Comparison of ENCODE assay signal across 1 cellular context in genomic region chr15:80058851-80059785, GRCh38.
TF ChIP-seq lines count a peak whose summit lies in the region.

Gene ZFAND6, plus strand, starts transcription at chr15:80059676. Its CDS starts 60,669 bp downstream, at chr15:80120345.

TF ChIP-seq in HepG2, 621 proteins besides CTCF, POLR2A, EP300 and RAD21 (continued from another document and continues in another):
- TF ChIP-seq TFAP4 (IDR thresholded peaks at IDR 0.05; ENCODE audit: borderline replicate concordance, low read depth) (no peak), ZNF570 (CRISPR knock-in tag; IDR thresholded peaks at IDR 0.05; ENCODE audit: borderline replicate concordance) (no peak), ZNF768 (CRISPR knock-in tag; IDR thresholded peaks at IDR 0.05) (no peak), ZBTB1 (CRISPR knock-in tag; IDR thresholded peaks at IDR 0.05; ENCODE audit: borderline replicate concordance) (no peak), NFRKB (IDR thresholded peaks at IDR 0.05) (no peak), NR0B2 (CRISPR knock-in tag; IDR thresholded peaks at IDR 0.05) (no peak), ZNF644 (CRISPR knock-in tag; IDR thresholded peaks at IDR 0.05; ENCODE audit: low read depth) (no peak), AKAP8 (CRISPR knock-in tag; IDR thresholded peaks at IDR 0.05) (no peak), ZNF343 (CRISPR knock-in tag; IDR thresholded peaks at IDR 0.05) (peak; percentile 63; the same call in 1 of the 2 replicates), MED1 (CRISPR knock-in tag; IDR thresholded peaks at IDR 0.05) (0 out of 2 replicates have a peak, but pooled peaks have one; percentile 23), ZNF274 (CRISPR knock-in tag; IDR thresholded peaks at IDR 0.05) (peak; percentile 65; the same call in 1 of the 2 replicates), HOXA9 (CRISPR knock-in tag; IDR thresholded peaks at IDR 0.05; ENCODE audit: borderline replicate concordance) (0 out of 2 replicates have a peak, but pooled peaks have one; percentile 53), MLLT10 (CRISPR knock-in tag; IDR thresholded peaks at IDR 0.05) (no peak), AGO1 (IDR thresholded peaks at IDR 0.05; ENCODE audit: low read depth, low read length, poor library complexity, severe bottlenecking) (no peak), ZSCAN22 (CRISPR knock-in tag; IDR thresholded peaks at IDR 0.05) (no peak), ZNF841 (CRISPR knock-in tag; IDR thresholded peaks at IDR 0.05; ENCODE audit: borderline replicate concordance) (no peak), ZNF567 (CRISPR knock-in tag; IDR thresholded peaks at IDR 0.05; ENCODE audit: borderline replicate concordance) (0 out of 2 replicates have a peak, but pooled peaks have one; percentile 58), NFE2L2 (IDR thresholded peaks at IDR 0.05; ENCODE audit: low read length) (no peak), ZNF10 (CRISPR knock-in tag; IDR thresholded peaks at IDR 0.05; ENCODE audit: borderline replicate concordance, low read depth) (no peak), ZNF709 (CRISPR knock-in tag; IDR thresholded peaks at IDR 0.05) (no peak), FOSL2 (CRISPR knock-in tag; IDR thresholded peaks at IDR 0.05) (no peak; the same call in 1 of the 2 replicates), CBX5 (CRISPR knock-in tag; IDR thresholded peaks at IDR 0.05; ENCODE audit: borderline replicate concordance) (no peak; the same call in 1 of the 2 replicates), PCBP2 (optimal IDR thresholded peaks at IDR 0.05; ENCODE audit: low read depth, low read length, poor library complexity, severe bottlenecking) (no peak), SOX5 (CRISPR knock-in tag; IDR thresholded peaks at IDR 0.05; ENCODE audit: borderline replicate concordance) (0 out of 2 replicates have a peak, but pooled peaks have one; percentile 4), SMARCE1 (IDR thresholded peaks at IDR 0.05; ENCODE audit: borderline replicate concordance) (no peak), MAFF (IDR thresholded peaks at IDR 0.05; ENCODE audit: low read depth, low read length) (no peak), ZNF121 (CRISPR knock-in tag; IDR thresholded peaks at IDR 0.05) (no peak), RELA (CRISPR knock-in tag; IDR thresholded peaks at IDR 0.05) (no peak), ZNF746 (CRISPR knock-in tag; IDR thresholded peaks at IDR 0.05) (no peak), DMAP1 (CRISPR knock-in tag; IDR thresholded peaks at IDR 0.05) (peak; percentile 51; the same call in 1 of the 2 replicates), PLRG1 (conservative IDR thresholded peaks at IDR 0.05) (no peak), ZNF839 (CRISPR knock-in tag; IDR thresholded peaks at IDR 0.05; ENCODE audit: borderline replicate concordance) (no peak), ZNF772 (CRISPR knock-in tag; IDR thresholded peaks at IDR 0.05) (no peak), HNF4A (CRISPR knock-in tag; IDR thresholded peaks at IDR 0.05) (peak; percentile 84)
- TF ChIP-seq, protein P1, sequence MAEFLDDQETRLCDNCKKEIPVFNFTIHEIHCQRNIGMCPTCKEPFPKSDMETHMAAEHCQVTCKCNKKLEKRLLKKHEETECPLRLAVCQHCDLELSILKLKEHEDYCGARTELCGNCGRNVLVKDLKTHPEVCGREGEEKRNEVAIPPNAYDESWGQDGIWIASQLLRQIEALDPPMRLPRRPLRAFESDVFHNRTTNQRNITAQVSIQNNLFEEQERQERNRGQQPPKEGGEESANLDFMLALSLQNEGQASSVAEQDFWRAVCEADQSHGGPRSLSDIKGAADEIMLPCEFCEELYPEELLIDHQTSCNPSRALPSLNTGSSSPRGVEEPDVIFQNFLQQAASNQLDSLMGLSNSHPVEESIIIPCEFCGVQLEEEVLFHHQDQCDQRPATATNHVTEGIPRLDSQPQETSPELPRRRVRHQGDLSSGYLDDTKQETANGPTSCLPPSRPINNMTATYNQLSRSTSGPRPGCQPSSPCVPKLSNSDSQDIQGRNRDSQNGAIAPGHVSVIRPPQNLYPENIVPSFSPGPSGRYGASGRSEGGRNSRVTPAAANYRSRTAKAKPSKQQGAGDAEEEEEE (CRISPR knock-in tag; IDR thresholded peaks at IDR 0.05; ENCODE audit: borderline replicate concordance): no peak
- TF ChIP-seq, protein P2, sequence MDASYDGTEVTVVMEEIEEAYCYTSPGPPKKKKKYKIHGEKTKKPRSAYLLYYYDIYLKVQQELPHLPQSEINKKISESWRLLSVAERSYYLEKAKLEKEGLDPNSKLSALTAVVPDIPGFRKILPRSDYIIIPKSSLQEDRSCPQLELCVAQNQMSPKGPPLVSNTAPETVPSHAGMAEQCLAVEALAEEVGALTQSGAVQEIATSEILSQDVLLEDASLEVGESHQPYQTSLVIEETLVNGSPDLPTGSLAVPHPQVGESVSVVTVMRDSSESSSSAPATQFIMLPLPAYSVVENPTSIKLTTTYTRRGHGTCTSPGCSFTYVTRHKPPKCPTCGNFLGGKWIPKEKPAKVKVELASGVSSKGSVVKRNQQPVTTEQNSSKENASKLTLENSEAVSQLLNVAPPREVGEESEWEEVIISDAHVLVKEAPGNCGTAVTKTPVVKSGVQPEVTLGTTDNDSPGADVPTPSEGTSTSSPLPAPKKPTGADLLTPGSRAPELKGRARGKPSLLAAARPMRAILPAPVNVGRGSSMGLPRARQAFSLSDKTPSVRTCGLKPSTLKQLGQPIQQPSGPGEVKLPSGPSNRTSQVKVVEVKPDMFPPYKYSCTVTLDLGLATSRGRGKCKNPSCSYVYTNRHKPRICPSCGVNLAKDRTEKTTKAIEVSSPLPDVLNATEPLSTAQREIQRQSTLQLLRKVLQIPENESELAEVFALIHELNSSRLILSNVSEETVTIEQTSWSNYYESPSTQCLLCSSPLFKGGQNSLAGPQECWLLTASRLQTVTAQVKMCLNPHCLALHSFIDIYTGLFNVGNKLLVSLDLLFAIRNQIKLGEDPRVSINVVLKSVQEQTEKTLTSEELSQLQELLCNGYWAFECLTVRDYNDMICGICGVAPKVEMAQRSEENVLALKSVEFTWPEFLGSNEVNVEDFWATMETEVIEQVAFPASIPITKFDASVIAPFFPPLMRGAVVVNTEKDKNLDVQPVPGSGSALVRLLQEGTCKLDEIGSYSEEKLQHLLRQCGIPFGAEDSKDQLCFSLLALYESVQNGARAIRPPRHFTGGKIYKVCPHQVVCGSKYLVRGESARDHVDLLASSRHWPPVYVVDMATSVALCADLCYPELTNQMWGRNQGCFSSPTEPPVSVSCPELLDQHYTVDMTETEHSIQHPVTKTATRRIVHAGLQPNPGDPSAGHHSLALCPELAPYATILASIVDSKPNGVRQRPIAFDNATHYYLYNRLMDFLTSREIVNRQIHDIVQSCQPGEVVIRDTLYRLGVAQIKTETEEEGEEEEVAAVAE (CRISPR knock-in tag; IDR thresholded peaks at IDR 0.05; ENCODE audit: borderline replicate concordance): no peak
- TF ChIP-seq, protein P3, sequence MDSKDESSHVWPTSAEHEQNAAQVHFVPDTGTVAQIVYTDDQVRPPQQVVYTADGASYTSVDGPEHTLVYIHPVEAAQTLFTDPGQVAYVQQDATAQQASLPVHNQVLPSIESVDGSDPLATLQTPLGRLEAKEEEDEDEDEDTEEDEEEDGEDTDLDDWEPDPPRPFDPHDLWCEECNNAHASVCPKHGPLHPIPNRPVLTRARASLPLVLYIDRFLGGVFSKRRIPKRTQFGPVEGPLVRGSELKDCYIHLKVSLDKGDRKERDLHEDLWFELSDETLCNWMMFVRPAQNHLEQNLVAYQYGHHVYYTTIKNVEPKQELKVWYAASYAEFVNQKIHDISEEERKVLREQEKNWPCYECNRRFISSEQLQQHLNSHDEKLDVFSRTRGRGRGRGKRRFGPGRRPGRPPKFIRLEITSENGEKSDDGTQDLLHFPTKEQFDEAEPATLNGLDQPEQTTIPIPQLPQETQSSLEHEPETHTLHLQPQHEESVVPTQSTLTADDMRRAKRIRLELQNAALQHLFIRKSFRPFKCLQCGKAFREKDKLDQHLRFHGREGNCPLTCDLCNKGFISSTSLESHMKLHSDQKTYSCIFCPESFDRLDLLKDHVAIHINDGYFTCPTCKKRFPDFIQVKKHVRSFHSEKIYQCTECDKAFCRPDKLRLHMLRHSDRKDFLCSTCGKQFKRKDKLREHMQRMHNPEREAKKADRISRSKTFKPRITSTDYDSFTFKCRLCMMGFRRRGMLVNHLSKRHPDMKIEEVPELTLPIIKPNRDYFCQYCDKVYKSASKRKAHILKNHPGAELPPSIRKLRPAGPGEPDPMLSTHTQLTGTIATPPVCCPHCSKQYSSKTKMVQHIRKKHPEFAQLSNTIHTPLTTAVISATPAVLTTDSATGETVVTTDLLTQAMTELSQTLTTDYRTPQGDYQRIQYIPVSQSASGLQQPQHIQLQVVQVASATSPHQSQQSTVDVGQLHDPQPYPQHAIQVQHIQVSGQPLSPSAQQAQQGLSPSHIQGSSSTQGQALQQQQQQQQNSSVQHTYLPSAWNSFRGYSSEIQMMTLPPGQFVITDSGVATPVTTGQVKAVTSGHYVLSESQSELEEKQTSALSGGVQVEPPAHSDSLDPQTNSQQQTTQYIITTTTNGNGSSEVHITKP (CRISPR knock-in tag; IDR thresholded peaks at IDR 0.05; ENCODE audit: low read depth): no peak; the same call in 1 of the 2 replicates
- TF ChIP-seq, protein P4, sequence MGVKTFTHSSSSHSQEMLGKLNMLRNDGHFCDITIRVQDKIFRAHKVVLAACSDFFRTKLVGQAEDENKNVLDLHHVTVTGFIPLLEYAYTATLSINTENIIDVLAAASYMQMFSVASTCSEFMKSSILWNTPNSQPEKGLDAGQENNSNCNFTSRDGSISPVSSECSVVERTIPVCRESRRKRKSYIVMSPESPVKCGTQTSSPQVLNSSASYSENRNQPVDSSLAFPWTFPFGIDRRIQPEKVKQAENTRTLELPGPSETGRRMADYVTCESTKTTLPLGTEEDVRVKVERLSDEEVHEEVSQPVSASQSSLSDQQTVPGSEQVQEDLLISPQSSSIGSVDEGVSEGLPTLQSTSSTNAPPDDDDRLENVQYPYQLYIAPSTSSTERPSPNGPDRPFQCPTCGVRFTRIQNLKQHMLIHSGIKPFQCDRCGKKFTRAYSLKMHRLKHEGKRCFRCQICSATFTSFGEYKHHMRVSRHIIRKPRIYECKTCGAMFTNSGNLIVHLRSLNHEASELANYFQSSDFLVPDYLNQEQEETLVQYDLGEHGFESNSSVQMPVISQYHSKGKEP (CRISPR knock-in tag; IDR thresholded peaks at IDR 0.05): no peak
- TF ChIP-seq, protein P5, sequence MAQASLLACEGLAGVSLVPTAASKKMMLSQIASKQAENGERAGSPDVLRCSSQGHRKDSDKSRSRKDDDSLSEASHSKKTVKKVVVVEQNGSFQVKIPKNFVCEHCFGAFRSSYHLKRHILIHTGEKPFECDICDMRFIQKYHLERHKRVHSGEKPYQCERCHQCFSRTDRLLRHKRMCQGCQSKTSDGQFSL (CRISPR knock-in tag; IDR thresholded peaks at IDR 0.05): no peak
- TF ChIP-seq, protein P6, sequence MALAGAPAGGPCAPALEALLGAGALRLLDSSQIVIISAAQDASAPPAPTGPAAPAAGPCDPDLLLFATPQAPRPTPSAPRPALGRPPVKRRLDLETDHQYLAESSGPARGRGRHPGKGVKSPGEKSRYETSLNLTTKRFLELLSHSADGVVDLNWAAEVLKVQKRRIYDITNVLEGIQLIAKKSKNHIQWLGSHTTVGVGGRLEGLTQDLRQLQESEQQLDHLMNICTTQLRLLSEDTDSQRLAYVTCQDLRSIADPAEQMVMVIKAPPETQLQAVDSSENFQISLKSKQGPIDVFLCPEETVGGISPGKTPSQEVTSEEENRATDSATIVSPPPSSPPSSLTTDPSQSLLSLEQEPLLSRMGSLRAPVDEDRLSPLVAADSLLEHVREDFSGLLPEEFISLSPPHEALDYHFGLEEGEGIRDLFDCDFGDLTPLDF (CRISPR knock-in tag; IDR thresholded peaks at IDR 0.05): no peak
- TF ChIP-seq, protein P7, sequence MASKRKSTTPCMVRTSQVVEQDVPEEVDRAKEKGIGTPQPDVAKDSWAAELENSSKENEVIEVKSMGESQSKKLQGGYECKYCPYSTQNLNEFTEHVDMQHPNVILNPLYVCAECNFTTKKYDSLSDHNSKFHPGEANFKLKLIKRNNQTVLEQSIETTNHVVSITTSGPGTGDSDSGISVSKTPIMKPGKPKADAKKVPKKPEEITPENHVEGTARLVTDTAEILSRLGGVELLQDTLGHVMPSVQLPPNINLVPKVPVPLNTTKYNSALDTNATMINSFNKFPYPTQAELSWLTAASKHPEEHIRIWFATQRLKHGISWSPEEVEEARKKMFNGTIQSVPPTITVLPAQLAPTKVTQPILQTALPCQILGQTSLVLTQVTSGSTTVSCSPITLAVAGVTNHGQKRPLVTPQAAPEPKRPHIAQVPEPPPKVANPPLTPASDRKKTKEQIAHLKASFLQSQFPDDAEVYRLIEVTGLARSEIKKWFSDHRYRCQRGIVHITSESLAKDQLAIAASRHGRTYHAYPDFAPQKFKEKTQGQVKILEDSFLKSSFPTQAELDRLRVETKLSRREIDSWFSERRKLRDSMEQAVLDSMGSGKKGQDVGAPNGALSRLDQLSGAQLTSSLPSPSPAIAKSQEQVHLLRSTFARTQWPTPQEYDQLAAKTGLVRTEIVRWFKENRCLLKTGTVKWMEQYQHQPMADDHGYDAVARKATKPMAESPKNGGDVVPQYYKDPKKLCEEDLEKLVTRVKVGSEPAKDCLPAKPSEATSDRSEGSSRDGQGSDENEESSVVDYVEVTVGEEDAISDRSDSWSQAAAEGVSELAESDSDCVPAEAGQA (IDR thresholded peaks at IDR 0.05; ENCODE audit: low read depth): no peak; the same call in 1 of the 2 replicates
- TF ChIP-seq, protein P7 (CRISPR knock-in tag; IDR thresholded peaks at IDR 0.05; ENCODE audit: borderline replicate concordance): no peak
